Comparison of ENCODE assay signal across 10 cellular contexts in the genomic region with DNA sequence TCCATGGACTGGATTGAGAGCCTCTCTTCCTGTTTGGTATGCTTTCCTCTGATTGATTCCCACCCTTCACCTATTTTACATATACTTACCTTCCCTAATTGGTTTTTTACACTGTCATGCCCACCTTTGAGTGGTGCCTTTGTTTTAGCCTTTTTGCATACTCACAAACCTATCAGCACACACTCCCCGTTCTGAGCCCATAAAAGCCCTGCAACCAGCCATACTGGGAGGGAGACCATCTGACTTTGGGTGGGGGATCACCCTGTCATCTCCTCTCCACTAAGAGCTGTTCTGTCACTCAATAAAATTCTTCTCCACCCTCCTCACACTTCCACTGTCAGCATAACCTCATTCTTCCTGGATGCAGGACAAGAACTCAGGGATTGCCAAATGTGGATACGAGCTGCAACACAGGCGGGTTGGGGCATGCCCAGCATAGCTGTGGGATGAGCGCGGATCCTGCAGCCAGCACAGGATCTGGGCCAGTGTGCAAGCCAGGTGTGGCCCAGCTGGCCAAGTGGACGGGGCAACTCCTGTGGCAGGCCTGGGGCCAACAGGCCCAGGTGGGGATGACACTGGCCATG. TPM values are rescaled to one million over a fixed set of nuclear protein-coding genes. Genes with fewer than 3 reads are reported as not detected.
DNase-seq lines count a peak whose midpoint lies in the region; ATAC-seq and TF ChIP-seq lines count a peak whose summit lies in the region.
"Had no signal": no experiment of that assay in that cellular context is flagged by ENCODE, and none has a peak within 500 bp of the region (broad histone marks: within the 10 kb centered on the region; RNA-seq: fewer than 3 reads in every experiment).

No MANE protein-coding gene starts in this region.

- CTCF ChIA-PET in WTC11 (lab: Charles Lee) = interaction anchor here (0.7 to 1.7 kb wide), 6 partner anchors 10 to 62 kb away, joined by 3 to 9 read pairs (median 4); a partner anchor contains a TSS
- CTCF ChIA-PET in activated CD4-positive, alpha-beta memory T cell treated with anti-CD3 and anti-CD28 coated beads, Interleukin-2, amount 10 ng/mL, durations not matched to agents 7 days and 5 days (lab: Charles Lee) = interaction anchor here (1.1 kb wide), 1 partner anchor 11 kb away, joined by 3 read pairs; no protein-coding TSS in a partner anchor

- H3K4me3 ChIP-seq in HUES6 (ENCODE audit: low read depth, low read length) (0 out of 2 replicates have a peak overlapping the region, but pooled peaks have one; percentile 32), iPS-18a (ENCODE audit: low read length) (no peak overlapping the region)

- H3K9me3 ChIP-seq in HUES6 (ENCODE audit: control insufficient read depth, insufficient read depth, low read depth, low read length) = no peaks in the 10 kb centered on the region
- no peaks in the 10 kb centered on the region for H3K9me3 ChIP-seq in iPS-18a (ENCODE audit: control insufficient read depth, low read depth, low read length)

- DNase-seq in AG20443 (ENCODE audit: low spot score) (peak; percentile 87), WTC11 (ENCODE audit: low spot score) (peak; percentile 27), endothelial cell (ENCODE audit: low spot score) (no peak), NCI-H524 (lab: John Stamatoyannopoulos, UW) (no peak)
- DNase-seq in activated CD4-positive, alpha-beta memory T cell treated with anti-CD3 and anti-CD28 coated beads, Interleukin-2, amount 10 ng/mL, durations not matched to agents 7 days and 5 days = no peak
- DNase-seq: activated naive CD4-positive, alpha-beta T cell treated with anti-CD3 and anti-CD28 coated beads for 36 hours; DMS79 had no signal

- no peaks in the 10 kb centered on the region; the same call in none of the 2 replicates for H3K27me3 Mint-ChIP-seq in WTC11 (ENCODE audit: low read depth)
- H3K27me3 Mint-ChIP-seq in endothelial cell (ENCODE audit: unreplicated experiment) = no peaks in the 10 kb centered on the region
- peaks cover 10% of the 10 kb centered on the region for H3K27me3 Mint-ChIP-seq in activated CD4-positive, alpha-beta memory T cell treated with anti-CD3 and anti-CD28 coated beads, Interleukin-2, amount 10 ng/mL, durations not matched to agents 7 days and 5 days

- H3K27ac Mint-ChIP-seq in WTC11 = peak overlapping the region; percentile 98
- no peak overlapping the region for H3K27ac Mint-ChIP-seq in endothelial cell (ENCODE audit: unreplicated experiment)
- H3K27ac Mint-ChIP-seq in activated CD4-positive, alpha-beta memory T cell treated with anti-CD3 and anti-CD28 coated beads, Interleukin-2, amount 10 ng/mL, durations not matched to agents 7 days and 5 days = no peak overlapping the region
- H3K27ac Mint-ChIP-seq: activated naive CD4-positive, alpha-beta T cell treated with anti-CD3 and anti-CD28 coated beads for 36 hours had no signal

- POLR2A ChIA-PET in WTC11 (lab: Charles Lee) = interaction anchor here (1.0 to 3.1 kb wide), 4 partner anchors 8 to 19 kb away, joined by 3 to 14 read pairs (median 4); a partner anchor contains a TSS
- POLR2A ChIA-PET in activated CD4-positive, alpha-beta memory T cell treated with anti-CD3 and anti-CD28 coated beads, Interleukin-2, amount 10 ng/mL, durations not matched to agents 7 days and 5 days (lab: Charles Lee) = interaction anchor here (1.5 to 1.9 kb wide), 2 partner anchors 10 kb away, joined by 6 to 9 read pairs; a partner anchor contains a TSS

- H3K4me1 Mint-ChIP-seq in WTC11 = peaks cover 30% of the 10 kb centered on the region
- peaks cover 19% of the 10 kb centered on the region for H3K4me1 Mint-ChIP-seq in endothelial cell (ENCODE audit: unreplicated experiment)
- H3K4me1 Mint-ChIP-seq in activated CD4-positive, alpha-beta memory T cell treated with anti-CD3 and anti-CD28 coated beads, Interleukin-2, amount 10 ng/mL, durations not matched to agents 7 days and 5 days = peaks cover 25% of the 10 kb centered on the region

- H3K36me3 ChIP-seq in HUES6 (ENCODE audit: control insufficient read depth, insufficient read depth, low read length) = no peaks in the 10 kb centered on the region
- H3K36me3 ChIP-seq in iPS-18a (ENCODE audit: control insufficient read depth, low read depth, low read length) = no peaks in the 10 kb centered on the region

- H3K9me3 Mint-ChIP-seq in WTC11 (peaks cover 6% of the 10 kb centered on the region; the same call in 1 of the 2 replicates), endothelial cell (ENCODE audit: unreplicated experiment) (no peaks in the 10 kb centered on the region)
- no peaks in the 10 kb centered on the region for H3K9me3 Mint-ChIP-seq in activated CD4-positive, alpha-beta memory T cell treated with anti-CD3 and anti-CD28 coated beads, Interleukin-2, amount 10 ng/mL, durations not matched to agents 7 days and 5 days
- H3K9me3 Mint-ChIP-seq: activated naive CD4-positive, alpha-beta T cell treated with anti-CD3 and anti-CD28 coated beads for 36 hours had no signal

- H3K27me3 ChIP-seq in HUES6 (ENCODE audit: control insufficient read depth, insufficient read depth, low read length) (no peaks in the 10 kb centered on the region), iPS-18a (ENCODE audit: control insufficient read depth, insufficient read depth, low read length) (no peaks in the 10 kb centered on the region)

- ATAC-seq in WTC11 = peak; percentile 76
- ATAC-seq in GM21619 (IDR thresholded peaks at IDR 0.05; ENCODE audit: unreplicated experiment) = no peak

- peak overlapping the region; percentile 36 for H3K9ac ChIP-seq in HUES6 (ENCODE audit: low read length)
- no peak overlapping the region for H3K9ac ChIP-seq in iPS-18a (ENCODE audit: low read length)

- H3K4me3 Mint-ChIP-seq in WTC11 (no peak overlapping the region), endothelial cell (ENCODE audit: unreplicated experiment) (no peak overlapping the region)
- no peak overlapping the region for H3K4me3 Mint-ChIP-seq in activated CD4-positive, alpha-beta memory T cell treated with anti-CD3 and anti-CD28 coated beads, Interleukin-2, amount 10 ng/mL, durations not matched to agents 7 days and 5 days
- H3K4me3 Mint-ChIP-seq: activated naive CD4-positive, alpha-beta T cell treated with anti-CD3 and anti-CD28 coated beads for 36 hours had no signal

- TF ChIP-seq CTCF in WTC11 (IDR thresholded peaks at IDR 0.05) = no peak
- no peak for TF ChIP-seq CTCF in endothelial cell (IDR thresholded peaks at IDR 0.05; ENCODE audit: unreplicated experiment)

- peaks cover 29% of the 10 kb centered on the region for H3K4me1 ChIP-seq in HUES6 (ENCODE audit: control insufficient read depth, insufficient read depth, low read length)
- peaks cover 25% of the 10 kb centered on the region for H3K4me1 ChIP-seq in iPS-18a (ENCODE audit: control insufficient read depth, low read depth, low read length)

- H3K27ac ChIP-seq in HUES6 (ENCODE audit: low read depth, low read length) (peak overlapping the region; percentile 33), iPS-18a (ENCODE audit: low read length) (peak overlapping the region; percentile 15)

- H3K36me3 Mint-ChIP-seq in WTC11 = no peaks in the 10 kb centered on the region
- no peaks in the 10 kb centered on the region for H3K36me3 Mint-ChIP-seq in endothelial cell (ENCODE audit: low read depth, unreplicated experiment)
- H3K36me3 Mint-ChIP-seq in activated CD4-positive, alpha-beta memory T cell treated with anti-CD3 and anti-CD28 coated beads, Interleukin-2, amount 10 ng/mL, durations not matched to agents 7 days and 5 days (ENCODE audit: low read depth) = no peaks in the 10 kb centered on the region

TF ChIP-seq in WTC11, 78 proteins besides CTCF, POLR2A, EP300 and RAD21:
- TF ChIP-seq, protein P1, sequence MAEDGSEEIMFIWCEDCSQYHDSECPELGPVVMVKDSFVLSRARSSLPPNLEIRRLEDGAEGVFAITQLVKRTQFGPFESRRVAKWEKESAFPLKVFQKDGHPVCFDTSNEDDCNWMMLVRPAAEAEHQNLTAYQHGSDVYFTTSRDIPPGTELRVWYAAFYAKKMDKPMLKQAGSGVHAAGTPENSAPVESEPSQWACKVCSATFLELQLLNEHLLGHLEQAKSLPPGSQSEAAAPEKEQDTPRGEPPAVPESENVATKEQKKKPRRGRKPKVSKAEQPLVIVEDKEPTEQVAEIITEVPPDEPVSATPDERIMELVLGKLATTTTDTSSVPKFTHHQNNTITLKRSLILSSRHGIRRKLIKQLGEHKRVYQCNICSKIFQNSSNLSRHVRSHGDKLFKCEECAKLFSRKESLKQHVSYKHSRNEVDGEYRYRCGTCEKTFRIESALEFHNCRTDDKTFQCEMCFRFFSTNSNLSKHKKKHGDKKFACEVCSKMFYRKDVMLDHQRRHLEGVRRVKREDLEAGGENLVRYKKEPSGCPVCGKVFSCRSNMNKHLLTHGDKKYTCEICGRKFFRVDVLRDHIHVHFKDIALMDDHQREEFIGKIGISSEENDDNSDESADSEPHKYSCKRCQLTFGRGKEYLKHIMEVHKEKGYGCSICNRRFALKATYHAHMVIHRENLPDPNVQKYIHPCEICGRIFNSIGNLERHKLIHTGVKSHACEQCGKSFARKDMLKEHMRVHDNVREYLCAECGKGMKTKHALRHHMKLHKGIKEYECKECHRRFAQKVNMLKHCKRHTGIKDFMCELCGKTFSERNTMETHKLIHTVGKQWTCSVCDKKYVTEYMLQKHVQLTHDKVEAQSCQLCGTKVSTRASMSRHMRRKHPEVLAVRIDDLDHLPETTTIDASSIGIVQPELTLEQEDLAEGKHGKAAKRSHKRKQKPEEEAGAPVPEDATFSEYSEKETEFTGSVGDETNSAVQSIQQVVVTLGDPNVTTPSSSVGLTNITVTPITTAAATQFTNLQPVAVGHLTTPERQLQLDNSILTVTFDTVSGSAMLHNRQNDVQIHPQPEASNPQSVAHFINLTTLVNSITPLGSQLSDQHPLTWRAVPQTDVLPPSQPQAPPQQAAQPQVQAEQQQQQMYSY (CRISPR knock-in tag; IDR thresholded peaks at IDR 0.05) = peak; percentile 48; the same call in 1 of the 2 replicates
- TF ChIP-seq ZNF121 (CRISPR knock-in tag; IDR thresholded peaks at IDR 0.05) = peak; percentile 94
- TF ChIP-seq, protein P2, sequence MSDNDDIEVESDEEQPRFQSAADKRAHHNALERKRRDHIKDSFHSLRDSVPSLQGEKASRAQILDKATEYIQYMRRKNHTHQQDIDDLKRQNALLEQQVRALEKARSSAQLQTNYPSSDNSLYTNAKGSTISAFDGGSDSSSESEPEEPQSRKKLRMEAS (CRISPR knock-in tag; IDR thresholded peaks at IDR 0.05) = no peak
- TF ChIP-seq CREB1 (CRISPR knock-in tag; IDR thresholded peaks at IDR 0.05) = 0 out of 2 replicates have a peak, but pooled peaks have one; percentile 23

RNA-seq across cellular contexts. Expression of a gene that starts 9.4 kb away (rescaled TPM):
- total RNA-seq in WTC11 (2021) (84.9 to 92.6 TPM (median 88.2 TPM) in 3 replicates), endothelial cell (ENCODE audit: unreplicated experiment) (85.3 TPM)
- 100 to 1,000 TPM; 188 to 193 TPM for total RNA-seq in activated CD4-positive, alpha-beta memory T cell treated with anti-CD3 and anti-CD28 coated beads, Interleukin-2, amount 10 ng/mL, durations not matched to agents 7 days and 5 days

RNA-seq across cellular contexts. Expression of a gene that starts 10.3 kb away (rescaled TPM):
- 192 to 251 TPM (median 193 TPM) in 3 replicates for total RNA-seq in WTC11 (2021)
- 20.0 TPM for total RNA-seq in endothelial cell (ENCODE audit: unreplicated experiment)
- total RNA-seq in activated CD4-positive, alpha-beta memory T cell treated with anti-CD3 and anti-CD28 coated beads, Interleukin-2, amount 10 ng/mL, durations not matched to agents 7 days and 5 days = 100 to 1,000 TPM; 264 to 277 TPM

RNA-seq across cellular contexts. Expression of a gene that starts 40.4 kb away (rescaled TPM):
- total RNA-seq in WTC11 (2021) (58.2 to 66.1 TPM (median 65.8 TPM) in 3 replicates), endothelial cell (ENCODE audit: unreplicated experiment) (19.0 TPM)
- 10 to 100 TPM; 46.5 to 55.4 TPM for total RNA-seq in activated CD4-positive, alpha-beta memory T cell treated with anti-CD3 and anti-CD28 coated beads, Interleukin-2, amount 10 ng/mL, durations not matched to agents 7 days and 5 days

Comparison
In these comparisons a context has a peak if more than half of its experiments do, and no peak if none do; other contexts are left out.
1. DNase-seq: peak in AG20443 (single experiment) and WTC11 (single experiment); none in endothelial cell (single experiment), activated CD4-positive, alpha-beta memory T cell treated with anti-CD3 and anti-CD28 coated beads, Interleukin-2, amount 10 ng/mL, durations not matched to agents 7 days and 5 days (single experiment) and NCI-H524 (0 of 2).